Comparison of ENCODE assay signal across 9 cellular contexts in the genomic region with DNA sequence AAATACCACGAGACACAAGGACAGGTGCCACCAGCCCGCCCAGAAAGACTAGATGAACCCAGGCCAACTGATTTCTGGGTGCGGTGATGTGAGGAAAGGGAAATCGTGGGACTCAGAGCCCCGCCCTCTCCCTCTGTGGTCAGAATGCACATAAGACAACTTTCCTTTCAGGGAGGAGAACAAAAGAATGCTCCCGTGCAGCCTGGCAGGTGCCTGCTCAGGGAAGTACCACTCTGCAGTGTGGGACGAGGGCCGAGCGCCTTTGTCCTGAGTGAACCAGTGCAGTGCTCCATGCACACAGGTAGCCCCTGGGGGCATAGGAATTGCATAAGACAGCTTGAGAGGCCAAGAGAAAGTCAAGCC.
DNase-seq lines count a peak whose midpoint lies in the region; ATAC-seq and TF ChIP-seq lines count a peak whose summit lies in the region.
"Had no signal": no experiment of that assay in that cellular context is flagged by ENCODE, and none has a peak within 500 bp of the region (broad histone marks: within the 10 kb centered on the region; RNA-seq: fewer than 3 reads in every experiment).

No MANE protein-coding gene starts in this region.

- peaks cover 6 to 55% (median 19%) of the 10 kb centered on the region in 10 experiments; a peak in 19 of 20 replicates for H3K4me1 ChIP-seq in BLaER1 treated with 17β-estradiol and CSF1 and Interleukin-3, amounts not matched to agents 10 nM and 100 nM
- peaks cover 3 to 23% of the 10 kb centered on the region in 2 donors for H3K4me1 ChIP-seq in lung (ENCODE audit: control insufficient read depth in 2 of 2, insufficient read depth in 2 of 2, low read length in 2 of 2)
- peaks cover 19% of the 10 kb centered on the region for H3K4me1 ChIP-seq in Karpas-422 (ENCODE audit: low read length)

- no peaks in the 10 kb centered on the region for H3K79me2 ChIP-seq in Karpas-422 (ENCODE audit: low read length)

- no peak overlapping the region for H3K27ac ChIP-seq in BLaER1 treated with 17β-estradiol and CSF1 and Interleukin-3, amounts not matched to agents 10 nM and 100 nM
- peak overlapping the region; percentile 4 to 59 for H3K27ac ChIP-seq in lung (ENCODE audit: low read depth in 1 of 2, low read length in 1 of 2)
- no peak overlapping the region for H3K27ac ChIP-seq in Karpas-422 (ENCODE audit: low read length)

- peaks cover 7 to 11% (median 8%) of the 10 kb centered on the region in 11 experiments; a peak in 18 of 22 replicates for H3K9me3 ChIP-seq in BLaER1 treated with 17β-estradiol and CSF1 and Interleukin-3, amounts not matched to agents 10 nM and 100 nM (replicated peaks in 1 of 11)
- H3K9me3 ChIP-seq in lung (ENCODE audit: control insufficient read depth in 2 of 2, insufficient read depth in 1 of 2, low read length in 1 of 2) = peaks cover 0 to 2% of the 10 kb centered on the region in 2 donors
- 0 out of 2 replicates have a peak, but pooled peaks cover 3% of the 10 kb centered on the region for H3K9me3 ChIP-seq in Karpas-422 (ENCODE audit: low read length)

- no peak for TF ChIP-seq CTCF in lung (IDR thresholded peaks at IDR 0.05; ENCODE audit: control extremely low read depth, extremely low read depth)
- no peak for TF ChIP-seq CTCF in GM13976 (IDR thresholded peaks at IDR 0.05; ENCODE audit: borderline replicate concordance, control extremely low read depth, extremely low read depth, insufficient read depth, missing control alignments)

- no peaks in the 10 kb centered on the region for H3K27me3 ChIP-seq in BLaER1 treated with 17β-estradiol and CSF1 and Interleukin-3, amounts not matched to agents 10 nM and 100 nM
- H3K27me3 ChIP-seq in lung (ENCODE audit: control insufficient read depth, insufficient read depth) = no peaks in the 10 kb centered on the region
- no peaks in the 10 kb centered on the region for H3K27me3 ChIP-seq in Karpas-422 (ENCODE audit: low read length)

- DNase-seq in activated T-cell treated with anti-CD3 and anti-CD28 coated beads for 4 hours (peak; percentile 44), lung (ENCODE audit: low spot score) (no peak), GM13976 (ENCODE audit: low spot score) (no peak), ACHN (no peak), Karpas-422 (no peak)

- H2AFZ ChIP-seq in Karpas-422 (ENCODE audit: low read length) = no peak overlapping the region

- no peaks in the 10 kb centered on the region for H3K36me3 ChIP-seq in BLaER1 treated with 17β-estradiol and CSF1 and Interleukin-3, amounts not matched to agents 10 nM and 100 nM
- H3K36me3 ChIP-seq in lung (ENCODE audit: control insufficient read depth in 2 of 2, insufficient read depth in 2 of 2, low read length in 2 of 2) = peaks cover 2 to 7% of the 10 kb centered on the region in 2 donors
- H3K36me3 ChIP-seq in Karpas-422 (ENCODE audit: insufficient read depth, low read length) = no peaks in the 10 kb centered on the region

- ATAC-seq in HG03460 (IDR thresholded peaks at IDR 0.05; ENCODE audit: unreplicated experiment) (peak; percentile 40), lung (ENCODE audit: insufficient read depth, low FRiP score) (no peak), HG02840 (IDR thresholded peaks at IDR 0.05; ENCODE audit: low FRiP score, unreplicated experiment) (no peak)
- ATAC-seq: HCT116 had no signal

- H4K20me1 ChIP-seq in BLaER1 treated with 17β-estradiol and CSF1 and Interleukin-3, amounts not matched to agents 10 nM and 100 nM = no peaks in the 10 kb centered on the region
- H4K20me1 ChIP-seq in Karpas-422 (ENCODE audit: insufficient read depth, low read depth, low read length) = no peaks in the 10 kb centered on the region

- H3K4me2 ChIP-seq in BLaER1 treated with 17β-estradiol and CSF1 and Interleukin-3, amounts not matched to agents 10 nM and 100 nM = peak overlapping the region; percentile 46 to 85 (median 59)
- no peak overlapping the region for H3K4me2 ChIP-seq in Karpas-422 (ENCODE audit: low read depth, low read length, poor library complexity, severe bottlenecking)

- H3K4me3 ChIP-seq in BLaER1 treated with 17β-estradiol and CSF1 and Interleukin-3, amounts not matched to agents 10 nM and 100 nM = no peak overlapping the region
- H3K4me3 ChIP-seq in lung = no peak overlapping the region
- H3K4me3 ChIP-seq in Karpas-422 (ENCODE audit: low read length) = no peak overlapping the region

- H3K9me2 ChIP-seq in Karpas-422 (replicated peaks; ENCODE audit: insufficient read depth, low read length) = no peaks in the 10 kb centered on the region

- 29 to 50% methylated on average over 9 of the region's 9 CpGs for WGBS in lung, 2 donors

- in situ Hi-C loops in GM13976 (cut with MboI; ENCODE audit: low sequenced_read_pairs, unreplicated experiment) (no loop called here), ACHN (cut with HindIII; ENCODE audit: low pct_ligation_motif_present, low pct_unique_long_range_greater_than_20kb, low sequenced_read_pairs) (no loop called here)

- no peak overlapping the region for H3K9ac ChIP-seq in BLaER1 treated with 17β-estradiol and CSF1 and Interleukin-3, amounts not matched to agents 10 nM and 100 nM
- no peak overlapping the region for H3K9ac ChIP-seq in Karpas-422 (ENCODE audit: low read length)

Comparison
In these comparisons a context has a peak if more than half of its experiments do, and no peak if none do; other contexts are left out.
1. H3K27ac ChIP-seq: peak in lung (2 of 2); none in BLaER1 treated with 17β-estradiol and CSF1 and Interleukin-3, amounts not matched to agents 10 nM and 100 nM (0 of 11) and Karpas-422 (single experiment).